8 cellular contexts compared by ENCODE assay signal in the genomic region with DNA sequence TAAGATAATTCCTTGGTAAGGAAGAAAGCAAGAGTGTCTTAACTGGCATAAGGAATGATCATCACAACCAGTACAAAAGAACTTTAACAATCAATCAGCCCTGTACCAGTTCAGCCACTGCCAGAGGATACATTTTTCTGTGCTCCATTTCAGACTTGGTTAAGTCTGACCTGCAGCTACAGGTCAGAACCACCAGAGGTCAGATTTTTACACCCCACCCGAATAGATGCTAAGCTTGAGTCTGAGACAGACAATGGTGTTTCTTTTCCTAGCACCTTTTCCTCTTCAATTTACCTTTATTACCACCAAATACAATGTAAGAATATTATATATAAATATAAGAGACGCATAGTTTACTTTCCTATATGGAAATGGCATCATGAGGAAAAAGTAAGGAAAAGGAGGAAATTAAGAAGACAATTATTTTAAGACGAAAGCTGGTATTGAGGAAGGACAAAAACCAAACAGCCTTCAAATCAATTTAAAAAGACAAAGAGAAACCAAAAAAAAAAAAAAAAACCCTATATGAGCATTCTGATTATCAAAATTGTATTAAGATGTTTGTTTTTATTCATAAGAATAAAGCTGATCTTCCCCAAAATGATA.
DNase-seq lines count a peak whose midpoint lies in the region; ATAC-seq lines count a peak whose summit lies in the region.

No MANE protein-coding gene starts in this region.

- ATAC-seq in GM19438 (IDR thresholded peaks at IDR 0.05; ENCODE audit: low read depth, unreplicated experiment), result peak; percentile 82
- ATAC-seq in HG03196 (IDR thresholded peaks at IDR 0.05; ENCODE audit: unreplicated experiment), result peak; percentile 88

- peak; percentile 2 for DNase-seq in NCI-H2107 treated with DMSO at 0.1 percent for 48 hours (lab: John Stamatoyannopoulos, UW; ENCODE audit: unreplicated experiment)
- no peak for DNase-seq in NCI-H2107 (lab: John Stamatoyannopoulos, UW)
- DNase-seq in OCI-M1 (lab: John Stamatoyannopoulos, UW), result peak; percentile 74
- peak; percentile 36 for DNase-seq in epidermal melanocyte (ENCODE audit: insufficient read length, low spot score)
- DNase-seq in mucosa of gallbladder (ENCODE audit: low spot score), result peak; percentile 28
- no peak for DNase-seq in amniotic stem cell (lab: John Stamatoyannopoulos, UW)

Comparison
In these comparisons a context has a peak if more than half of its experiments do, and no peak if none do; other contexts are left out.
1. DNase-seq: peak in NCI-H2107 treated with DMSO at 0.1 percent for 48 hours (single experiment), OCI-M1 (single experiment), epidermal melanocyte (single experiment) and mucosa of gallbladder (single experiment); none in NCI-H2107 (single experiment) and amniotic stem cell (single experiment).